ENCODE assay signal across 17 cellular contexts in the genomic region with DNA sequence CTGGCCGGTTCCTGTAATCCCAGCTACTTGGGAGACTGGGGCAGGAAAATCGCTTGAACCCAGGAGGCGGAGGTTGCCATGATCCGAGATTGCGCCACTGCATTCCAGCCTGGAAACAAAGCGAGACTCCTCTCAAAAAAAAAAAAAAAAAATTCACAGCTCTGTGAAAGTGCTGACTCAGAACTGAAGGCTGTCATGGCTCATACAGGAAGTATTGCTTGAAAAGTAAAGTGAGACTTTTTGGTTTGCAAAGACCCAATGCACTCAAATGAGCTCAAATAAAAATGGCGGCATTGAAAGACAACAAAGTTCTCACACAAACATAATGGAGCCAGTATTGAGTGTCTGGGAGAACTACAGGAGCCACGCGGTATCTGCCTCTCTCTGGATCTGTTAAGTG.
DNase-seq lines count a peak whose midpoint lies in the region; ATAC-seq, FAIRE-seq and TF ChIP-seq lines count a peak whose summit lies in the region.
"Had no signal": no experiment of that assay in that cellular context is flagged by ENCODE, and none has a peak within 500 bp of the region (broad histone marks: within the 10 kb centered on the region; RNA-seq: fewer than 3 reads in every experiment).

No MANE protein-coding gene starts in this region.

- WGBS in transverse colon (ENCODE audit: low coverage in 1 of 2), 2 donors, result 85 to 90% methylated on average over 7 to 9 of the region's 9 CpGs

- in situ Hi-C loops in transverse colon (cut with MboI; ENCODE audit: low pct_ligation_motif_present in 1 of 4, low pct_unique_long_range_greater_than_20kb in 1 of 4, low sequenced_read_pairs in 3 of 4), result no loop called here

- TF ChIP-seq POLR2A in transverse colon (IDR thresholded peaks at IDR 0.05), result no peak

- H3K27me3 ChIP-seq in bronchial epithelial cell (ENCODE audit: control insufficient read depth, insufficient read depth, low read length), result no peaks in the 10 kb centered on the region
- no peaks in the 10 kb centered on the region for H3K27me3 ChIP-seq in transverse colon

- H3K4me3 ChIP-seq in bronchial epithelial cell (ENCODE audit: low read depth, low read length) (no peak overlapping the region), transverse colon (no peak overlapping the region)

- DNase-seq in EH (ENCODE audit: low read depth), result peak; percentile 68
- peak; percentile 4 for DNase-seq in HuH-7 (ENCODE audit: low spot score)
- peak; percentile 56 for DNase-seq in bronchial epithelial cell (ENCODE audit: low read depth)
- DNase-seq in kidney tubule cell (ENCODE audit: low spot score), result peak; percentile 69
- DNase-seq in frontal cortex (ENCODE audit: low spot score in 2 of 2), result no peak
- DNase-seq in GM19240 (ENCODE audit: insufficient read length, low spot score), result no peak
- no peak for DNase-seq in transverse colon
- DNase-seq: activated CD8-positive, alpha-beta memory T cell treated with anti-CD3 and anti-CD28 coated beads, Interleukin-2, amount 50 U/mL, for 48 hours; amygdala; effector CD4-positive, alpha-beta T cell; NCI-H1092 treated with DMSO at 0.1 percent for 48 hours; NCI-H748 treated with DMSO at 0.1 percent for 48 hours; SIG-M5; stimulated activated CD4-positive, alpha-beta T cell treated with anti-CD3 and anti-CD28 coated beads, Interleukin-2, amount 100 ng/mL, for 24 hours; stimulated activated naive B cell treated with anti-CD40 and anti-IgM and Interleukin-4, amounts not matched to agents 10 μg/mL and 1 μg/mL and 100 μg/mL, for 72 hours had no signal

- TF ChIP-seq EP300 in transverse colon (IDR thresholded peaks at IDR 0.05; ENCODE audit: low read depth), result no peak

- intact Hi-C loops in transverse colon (cut with DNase I; ENCODE audit: low total_unique reads), result no loop called here

- peaks cover 0 to 4% (median 0%) of the 10 kb centered on the region in 4 donors for H3K4me1 ChIP-seq in transverse colon

- no peaks in the 10 kb centered on the region for H3K36me3 ChIP-seq in bronchial epithelial cell (ENCODE audit: control insufficient read depth, insufficient read depth, low read length)
- H3K36me3 ChIP-seq in transverse colon, result no peaks in the 10 kb centered on the region

- no peak for FAIRE-seq in bronchial epithelial cell (lab: Jason Lieb, UNC)
- FAIRE-seq in frontal cortex (lab: Jason Lieb, UNC), result no peak

- H3K9me3 ChIP-seq in transverse colon, result no peaks in the 10 kb centered on the region

- ATAC-seq in GM21723 (IDR thresholded peaks at IDR 0.05; ENCODE audit: unreplicated experiment), result no peak
- ATAC-seq: stimulated activated naive B cell treated with anti-CD40 and anti-IgM and Interleukin-4, amounts not matched to agents 10 μg/mL and 1 μg/mL and 100 μg/mL, for 72 hours had no signal

- H3K27ac ChIP-seq in transverse colon, result no peak overlapping the region
- H3K27ac ChIP-seq: C4-2B had no signal

- TF ChIP-seq CTCF in bronchial epithelial cell (IDR thresholded peaks at IDR 0.05; ENCODE audit: insufficient read depth, low read length, severe bottlenecking) (no peak), transverse colon (IDR thresholded peaks at IDR 0.05) (no peak)

Comparison
In these comparisons a context has a peak if more than half of its experiments do, and no peak if none do; other contexts are left out.
1. DNase-seq: peak in EH (single experiment), HuH-7 (single experiment), bronchial epithelial cell (single experiment) and kidney tubule cell (single experiment); none in frontal cortex (0 of 2), GM19240 (single experiment) and transverse colon (single experiment).